ENCODE assay signal across 8 cellular contexts in the genomic region with DNA sequence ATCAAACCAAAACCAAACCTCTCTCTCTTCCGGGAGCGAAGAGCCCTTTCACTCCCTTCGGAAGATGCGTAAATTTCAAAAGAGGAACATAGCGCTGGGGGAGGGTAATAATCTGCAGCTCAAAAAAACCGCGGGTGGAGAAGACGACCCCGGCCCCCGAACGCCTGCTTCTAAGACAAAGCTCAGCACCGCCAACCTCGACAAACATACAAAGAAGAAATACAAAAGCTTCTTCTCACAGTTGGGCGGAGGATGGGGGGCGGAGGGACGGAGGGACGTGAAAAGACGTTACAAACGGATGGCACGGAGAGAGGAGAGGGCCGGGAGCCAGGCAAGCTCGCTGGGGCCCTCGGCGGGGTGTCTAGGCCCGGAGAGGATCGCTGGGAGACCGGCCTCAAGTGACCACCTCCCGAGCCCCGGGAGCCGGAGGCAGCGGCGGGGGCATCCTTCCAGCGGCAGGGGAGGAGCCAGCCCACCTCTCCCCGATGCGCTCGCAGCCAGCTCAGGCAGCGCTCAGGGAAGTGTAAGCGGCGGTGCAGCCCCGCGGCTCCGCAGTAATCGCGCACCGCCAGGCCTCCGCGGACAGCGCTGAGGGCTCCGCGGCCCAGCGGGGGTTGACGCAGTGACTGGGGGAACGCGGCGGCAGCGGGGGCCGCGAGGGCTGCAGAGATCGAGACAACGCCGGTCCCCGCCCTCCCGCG. TPM values are rescaled to one million over a fixed set of nuclear protein-coding genes. Genes with fewer than 3 reads are reported as not detected.
A peak's percentile ranks its signal among the peaks of the same experiment; 100 is the strongest.
DNase-seq lines count a peak whose midpoint lies in the region; ATAC-seq, FAIRE-seq and TF ChIP-seq lines count a peak whose summit lies in the region.

No MANE protein-coding gene starts in this region.

- no peaks in the 10 kb centered on the region for H3K4me1 Mint-ChIP-seq in Calu3 (ENCODE audit: low read depth, unreplicated experiment)

- no peaks in the 10 kb centered on the region for H3K9me3 Mint-ChIP-seq in Calu3 (ENCODE audit: low read depth, unreplicated experiment)

- WGBS in right cardiac atrium, result under 1% methylated on average over 64 of the region's 64 CpGs
- 1% methylated on average over 37 of the region's 64 CpGs for WGBS in prostate gland

- peak overlapping the region; percentile 73 for H3K27ac ChIP-seq in right cardiac atrium (ENCODE audit: low read length)
- peak overlapping the region; percentile 91 to 92 for H3K27ac ChIP-seq in prostate gland

- DNase-seq in Calu3, result peak; percentile 39
- DNase-seq in HT1080 (ENCODE audit: low read depth), result peak; percentile 34
- peak; percentile 55 for DNase-seq in SK-N-DZ (ENCODE audit: low spot score)
- DNase-seq in amniotic epithelial cell (ENCODE audit: low read depth), result peak; percentile 40
- DNase-seq in right cardiac atrium, result peak; percentile 31 to 78 (median 76)
- peak; percentile 12 for DNase-seq in prostate gland (ENCODE audit: low spot score)
- DNase-seq in RCC 7860 (ENCODE audit: low spot score), result no peak

- H3K4me1 ChIP-seq in right cardiac atrium (ENCODE audit: control insufficient read depth, insufficient read depth, low read length) (peaks cover 3% of the 10 kb centered on the region), prostate gland (replicated peaks) (no peaks in the 10 kb centered on the region)

- no peaks in the 10 kb centered on the region for H3K27me3 ChIP-seq in right cardiac atrium (ENCODE audit: control insufficient read depth, insufficient read depth)
- no peaks in the 10 kb centered on the region for H3K27me3 ChIP-seq in prostate gland (replicated peaks; ENCODE audit: insufficient read depth)

- peaks cover 24% of the 10 kb centered on the region for H3K36me3 Mint-ChIP-seq in Calu3 (ENCODE audit: insufficient read depth, unreplicated experiment)

- H3K36me3 ChIP-seq in prostate gland, result no peaks in the 10 kb centered on the region

- TF ChIP-seq CTCF in Calu3 (IDR thresholded peaks at IDR 0.05; ENCODE audit: unreplicated experiment) (no peak), prostate gland (IDR thresholded peaks at IDR 0.05) (no peak)

- H3K4me3 ChIP-seq in right cardiac atrium (ENCODE audit: low read length) (peak overlapping the region; percentile 98), prostate gland (peak overlapping the region; percentile 92 to 100)

- BruUV-seq in Calu3 (replicated peaks; lab: Mats Ljungman, UMichigan), result no TSS peak

- H3K27me3 Mint-ChIP-seq in Calu3 (ENCODE audit: unreplicated experiment), result no peaks in the 10 kb centered on the region

- FAIRE-seq in RCC 7860 (lab: Jason Lieb, UNC), result no peak

- H3K9me3 ChIP-seq in right cardiac atrium (ENCODE audit: control insufficient read depth, low read length) (no peaks in the 10 kb centered on the region), prostate gland (no peaks in the 10 kb centered on the region)

- ATAC-seq in GM21390 (IDR thresholded peaks at IDR 0.05; ENCODE audit: unreplicated experiment) (peak; percentile 12), right cardiac atrium (peak; percentile 37 to 38)

- CTCF ChIA-PET in Calu3 (lab: Charles Lee), result interaction anchor here (0.6 to 0.9 kb wide), 2 partner anchors 33 to 169 kb away, joined by 3 to 4 read pairs; no protein-coding TSS in a partner anchor

- H3K4me3 Mint-ChIP-seq in Calu3 (ENCODE audit: low read depth, unreplicated experiment), result peak overlapping the region; percentile 77

- TF ChIP-seq POLR2A in prostate gland (IDR thresholded peaks at IDR 0.05), result no peak

- peak overlapping the region; percentile 84 for H3K27ac Mint-ChIP-seq in Calu3 (ENCODE audit: unreplicated experiment)

- intact Hi-C loops in Calu3 (cut with micrococcal nuclease; ENCODE audit: unreplicated experiment) (loop anchor here (5.0 to 10.0 kb wide), 3 partner anchors 34 to 421 kb away; partner anchors contain the start of gene KDM7A), right cardiac atrium (cut with DNase I) (no loop called here), prostate gland (cut with DNase I) (loop anchor here (2.0 to 5.0 kb wide), 2 partner anchors 28 to 179 kb away; no protein-coding TSS in a partner anchor)

RNA-seq across cellular contexts. Expression of gene MKRN1, which starts 0.8 kb away (rescaled TPM):
- total RNA-seq in Calu3 (2022), result 83.9 and 85.3 TPM in 2 replicates
- 43.3 and 48.1 TPM in 2 replicates for total RNA-seq in HT1080 (2014; rRNA removed; shearing (Covaris generic))
- polyA plus RNA-seq in HT1080 (2015; cell fraction: cytosol; rRNA removed), result 44.0 and 50.1 TPM in 2 replicates
- 70.2 and 74.3 TPM in 2 replicates for polyA plus RNA-seq in HT1080 (2015; cell fraction: nucleus; rRNA removed)
- polyA plus RNA-seq in SK-N-DZ (2014; cell fraction: cytosol; rRNA removed), result 44.5 and 48.0 TPM in 2 replicates
- 42.5 and 50.5 TPM in 2 replicates for polyA plus RNA-seq in SK-N-DZ (2014; cell fraction: nucleus; rRNA removed)
- total RNA-seq in right cardiac atrium, result 100 to 1,000 TPM in 1 of 4 donors, 10 to 100 TPM in 3; 82.9 to 128 (median 99.0) TPM
- 53.1 TPM for polyA plus RNA-seq in right cardiac atrium
- total RNA-seq in prostate gland, result 100 to 1,000 TPM in 1 of 2 donors, 10 to 100 TPM in 1; 69.0 to 108 TPM

Comparison
In these comparisons a context has a peak if more than half of its experiments do, and no peak if none do; other contexts are left out.
1. intact Hi-C loops: an anchor here in Calu3 (5.0 to 10.0 kb wide) and prostate gland (2.0 to 5.0 kb wide); none called in right cardiac atrium.